Comparison of ENCODE assay signal across 29 cellular contexts in genomic region chr5:1239514-1240251, GRCh38. TPM values are rescaled to one million over a fixed set of nuclear protein-coding genes. Genes with fewer than 3 reads are reported as not detected.
DNase-seq lines count a peak whose midpoint lies in the region; ATAC-seq and TF ChIP-seq lines count a peak whose summit lies in the region.
"Had no signal": no experiment of that assay in that cellular context is flagged by ENCODE, and none has a peak within 500 bp of the region (broad histone marks: within the 10 kb centered on the region; RNA-seq: fewer than 3 reads in every experiment).

No MANE protein-coding gene starts in this region.

- H3K27me3 Mint-ChIP-seq in activated CD8-positive, alpha-beta T cell treated with anti-CD3 and anti-CD28 coated beads, Interleukin-2, amount 10 ng/mL, durations not matched to agents 7 days and 5 days (ENCODE audit: low read depth): no peaks in the 10 kb centered on the region
- peaks cover 1 to 6% (median 2%) of the 10 kb centered on the region in 3 donors for H3K27me3 Mint-ChIP-seq in CD14-positive monocyte (ENCODE audit: low read depth in 3 of 3)

- no peak overlapping the region for H3K4me3 Mint-ChIP-seq in activated CD8-positive, alpha-beta T cell treated with anti-CD3 and anti-CD28 coated beads, Interleukin-2, amount 10 ng/mL, durations not matched to agents 7 days and 5 days
- no peak overlapping the region for H3K4me3 Mint-ChIP-seq in CD14-positive monocyte
- H3K4me3 Mint-ChIP-seq: activated T-helper 1 cell treated with anti-CD3 and anti-CD28 coated beads, Interleukin-12 subunit alpha, Interleukin-12 subunit beta, Interleukin-2, Interleukin-4 antibody, amounts not matched to agents 30 ng/mL and 10 ng/mL and 1 ng/mL, durations not matched to agents 14 hours and 24 hours and 36 hours; nephron; type B pancreatic cell had no signal

- no peaks in the 10 kb centered on the region for H3K36me3 Mint-ChIP-seq in activated CD8-positive, alpha-beta T cell treated with anti-CD3 and anti-CD28 coated beads, Interleukin-2, amount 10 ng/mL, durations not matched to agents 7 days and 5 days (ENCODE audit: low read depth)
- H3K36me3 Mint-ChIP-seq in CD14-positive monocyte: no peaks in the 10 kb centered on the region
- H3K36me3 Mint-ChIP-seq: type B pancreatic cell had no signal

- CTCF ChIA-PET in activated CD8-positive, alpha-beta T cell treated with anti-CD3 and anti-CD28 coated beads, Interleukin-2, amount 10 ng/mL, durations not matched to agents 7 days and 5 days (lab: Charles Lee): no interaction called here

- peaks cover 8% of the 10 kb centered on the region for H3K9me3 Mint-ChIP-seq in activated CD8-positive, alpha-beta T cell treated with anti-CD3 and anti-CD28 coated beads, Interleukin-2, amount 10 ng/mL, durations not matched to agents 7 days and 5 days (ENCODE audit: insufficient read depth)
- H3K9me3 Mint-ChIP-seq in CD14-positive monocyte: peaks cover 10 to 26% (median 14%) of the 10 kb centered on the region in 7 donors
- H3K9me3 Mint-ChIP-seq: type B pancreatic cell had no signal

- no peaks in the 10 kb centered on the region for H3K4me1 Mint-ChIP-seq in activated CD8-positive, alpha-beta T cell treated with anti-CD3 and anti-CD28 coated beads, Interleukin-2, amount 10 ng/mL, durations not matched to agents 7 days and 5 days (ENCODE audit: low read depth)
- no peaks in the 10 kb centered on the region for H3K4me1 Mint-ChIP-seq in CD14-positive monocyte
- H3K4me1 Mint-ChIP-seq: nephron had no signal

- no peak overlapping the region for H3K27ac Mint-ChIP-seq in activated CD8-positive, alpha-beta T cell treated with anti-CD3 and anti-CD28 coated beads, Interleukin-2, amount 10 ng/mL, durations not matched to agents 7 days and 5 days
- no peak overlapping the region for H3K27ac Mint-ChIP-seq in CD14-positive monocyte
- H3K27ac Mint-ChIP-seq: activated T-helper 1 cell treated with anti-CD3 and anti-CD28 coated beads, Interleukin-12 subunit alpha, Interleukin-12 subunit beta, Interleukin-2, Interleukin-4 antibody, amounts not matched to agents 30 ng/mL and 10 ng/mL and 1 ng/mL, durations not matched to agents 14 hours and 24 hours and 36 hours; nephron; type B pancreatic cell had no signal

- TF ChIP-seq CTCF in CD14-positive monocyte (IDR thresholded peaks at IDR 0.05): no peak

- POLR2A ChIA-PET in activated CD8-positive, alpha-beta T cell treated with anti-CD3 and anti-CD28 coated beads, Interleukin-2, amount 10 ng/mL, durations not matched to agents 7 days and 5 days (lab: Charles Lee): no interaction called here

- no peak for ATAC-seq in activated CD8-positive, alpha-beta T cell treated with anti-CD3 and anti-CD28 coated beads, Interleukin-2, amount 10 ng/mL, durations not matched to agents 7 days and 5 days
- no peak for ATAC-seq in GM19467 (IDR thresholded peaks at IDR 0.05; ENCODE audit: unreplicated experiment)
- ATAC-seq: HepG2, PC-3 had no signal

- DNase-seq in COLO668 (lab: John Stamatoyannopoulos, UW; ENCODE audit: unreplicated experiment) (peak; percentile 67), NCI-H1092 treated with DMSO at 0.1 percent for 48 hours (lab: John Stamatoyannopoulos, UW) (peak; percentile 43), SHP77 (lab: John Stamatoyannopoulos, UW) (peak; percentile 35 to 40), left kidney (ENCODE audit: low read depth, low spot score) (peak; percentile 55), GM19240 (ENCODE audit: insufficient read length, low spot score) (no peak), CD14-positive monocyte (ENCODE audit: low spot score) (no peak)
- no peak for DNase-seq in activated CD8-positive, alpha-beta T cell treated with anti-CD3 and anti-CD28 coated beads, Interleukin-2, amount 10 ng/mL, durations not matched to agents 7 days and 5 days
- DNase-seq: ACHN; activated CD4-positive, alpha-beta T cell treated with anti-CD3 and anti-CD28 coated beads, Interleukin-2, amount 50 U/mL, for 4 hours; activated naive CD4-positive, alpha-beta T cell treated with anti-CD3 and anti-CD28 coated beads, Interleukin-2, amount 50 U/mL, for 16 hours; amniotic stem cell; BE2C; DND-41; effector CD8-positive, alpha-beta T cell; glutamatergic neuron; Kasumi-1; NCI-H1930; NCI-H345; ovary; PC-3; SJCRH30 had no signal

- intact Hi-C loops in CD14-positive monocyte (cut with micrococcal nuclease): no loop called here

RNA-seq across cellular contexts. Expression of gene SLC6A18, which starts 14.5 kb away (rescaled TPM):
- not detected for total RNA-seq in activated CD8-positive, alpha-beta T cell treated with anti-CD3 and anti-CD28 coated beads, Interleukin-2, amount 10 ng/mL, durations not matched to agents 7 days and 5 days
- polyA plus RNA-seq in CD14-positive monocyte: not detected
- total RNA-seq: activated T-helper 1 cell treated with anti-CD3 and anti-CD28 coated beads, Interleukin-12 subunit alpha, Interleukin-12 subunit beta, Interleukin-2, Interleukin-4 antibody, amounts not matched to agents 30 ng/mL and 10 ng/mL and 1 ng/mL, durations not matched to agents 14 hours and 24 hours and 36 hours; HepG2; lower leg skin; ovary; PC-3; SJCRH30; subcutaneous adipose tissue had no signal
- polyA plus RNA-seq: HepG2, keratinocyte, ovary had no signal

RNA-seq across cellular contexts. Expression of gene SLC6A19, which starts 38.3 kb away (rescaled TPM):
- not detected for total RNA-seq in activated CD8-positive, alpha-beta T cell treated with anti-CD3 and anti-CD28 coated beads, Interleukin-2, amount 10 ng/mL, durations not matched to agents 7 days and 5 days
- polyA plus RNA-seq in CD14-positive monocyte: not detected
- total RNA-seq: activated T-helper 1 cell treated with anti-CD3 and anti-CD28 coated beads, Interleukin-12 subunit alpha, Interleukin-12 subunit beta, Interleukin-2, Interleukin-4 antibody, amounts not matched to agents 30 ng/mL and 10 ng/mL and 1 ng/mL, durations not matched to agents 14 hours and 24 hours and 36 hours; lower leg skin; PC-3; SJCRH30; subcutaneous adipose tissue had no signal
- polyA plus RNA-seq: HepG2, keratinocyte, ovary had no signal

RNA-seq across cellular contexts. Expression of gene TERT, which starts 55.2 kb away (rescaled TPM):
- total RNA-seq in activated CD8-positive, alpha-beta T cell treated with anti-CD3 and anti-CD28 coated beads, Interleukin-2, amount 10 ng/mL, durations not matched to agents 7 days and 5 days: under 1 TPM; 0.29 to 0.44 TPM
- polyA plus RNA-seq in CD14-positive monocyte: not detected
- total RNA-seq: SJCRH30, subcutaneous adipose tissue had no signal
- polyA plus RNA-seq: keratinocyte, ovary had no signal

Comparison
In these comparisons a context has a peak if more than half of its experiments do, and no peak if none do; other contexts are left out.
1. DNase-seq: peak in COLO668 (single experiment), NCI-H1092 treated with DMSO at 0.1 percent for 48 hours (single experiment), SHP77 (2 of 2) and left kidney (single experiment); none in activated CD8-positive, alpha-beta T cell treated with anti-CD3 and anti-CD28 coated beads, Interleukin-2, amount 10 ng/mL, durations not matched to agents 7 days and 5 days (single experiment), GM19240 (single experiment) and CD14-positive monocyte (single experiment).